10 cellular contexts compared by ENCODE assay signal in genomic region chr1:25971044-25971881, GRCh38. TPM values are rescaled to one million over a fixed set of nuclear protein-coding genes. Genes with fewer than 3 reads are reported as not detected.
DNase-seq lines count a peak whose midpoint lies in the region; ATAC-seq and TF ChIP-seq lines count a peak whose summit lies in the region.
"Had no signal": no experiment of that assay in that cellular context is flagged by ENCODE, and none has a peak within 500 bp of the region (broad histone marks: within the 10 kb centered on the region; RNA-seq: fewer than 3 reads in every experiment).

No MANE protein-coding gene starts in this region.

- POLR2A ChIA-PET in GM10248 (lab: Yijun Ruan, JAX) = no interaction called here

- TF ChIP-seq POLR2A in tibial nerve (IDR thresholded peaks at IDR 0.05) = no peak

- H3K4me1 ChIP-seq in tibial nerve = peaks cover 0 to 3% (median 0%) of the 10 kb centered on the region in 4 donors

- no peaks in the 10 kb centered on the region for H3K9me3 ChIP-seq in tibial nerve

- TF ChIP-seq CTCF in GM10248 (IDR thresholded peaks at IDR 0.05; ENCODE audit: control extremely low read depth, extremely low read depth, low read depth, missing control alignments) (no peak), HL-60 (IDR thresholded peaks at IDR 0.05; ENCODE audit: insufficient read depth, low read length) (no peak), tibial nerve (IDR thresholded peaks at IDR 0.05) (no peak)

- TF ChIP-seq EP300 in tibial nerve (IDR thresholded peaks at IDR 0.05) = no peak

- no peak for ATAC-seq in GM21360 (IDR thresholded peaks at IDR 0.05; ENCODE audit: unreplicated experiment)

- CTCF ChIA-PET in GM10248 (lab: Yijun Ruan, JAX) = interaction anchor here (0.9 to 2.5 kb wide), 11 partner anchors 9 to 263 kb away, joined by 3 to 13 read pairs (median 4); partner anchors contain the start of genes CEP85 and PAFAH2

- no peaks in the 10 kb centered on the region for H3K27me3 ChIP-seq in HL-60 (ENCODE audit: insufficient read depth, poor library complexity, severe bottlenecking)
- no peaks in the 10 kb centered on the region for H3K27me3 ChIP-seq in tibial nerve

- WGBS in tibial nerve, 2 donors = 65 to 75% methylated on average over 8 of the region's 8 CpGs

- H3K36me3 ChIP-seq in tibial nerve = peaks cover 0 to 99% (median 2%) of the 10 kb centered on the region in 3 donors

- H3K4me3 ChIP-seq in HL-60 (replicated peaks; ENCODE audit: insufficient read depth, low read length) = no peak overlapping the region
- no peak overlapping the region for H3K4me3 ChIP-seq in tibial nerve

- H3K27ac ChIP-seq in HL-60 (replicated peaks) (peak overlapping the region; percentile 69), tibial nerve (no peak overlapping the region)

- DNase-seq in GM10248 (ENCODE audit: extremely low spot score) = peak; percentile 65
- peak; percentile 21 to 70 for DNase-seq in HL-60 (ENCODE audit: low read depth in 1 of 2, low spot score in 1 of 2)
- peak; percentile 9 for DNase-seq in activated CD4-positive, alpha-beta T cell treated with anti-CD3 and anti-CD28 coated beads, Interleukin-2, amount 50 U/mL, for 1 hour
- peak; percentile 14 for DNase-seq in medulla oblongata (ENCODE audit: extremely low spot score)
- DNase-seq in pons (ENCODE audit: low spot score) = no peak
- DNase-seq in NCI-H2196 (lab: John Stamatoyannopoulos, UW; ENCODE audit: unreplicated experiment) = no peak
- no peak for DNase-seq in tibial nerve (ENCODE audit: low spot score in 2 of 2)
- DNase-seq: glutamatergic neuron, Right ventricle myocardium superior had no signal

RNA-seq across cellular contexts. Expression of gene PAFAH2, which starts 26.6 kb away (rescaled TPM):
- total RNA-seq in tibial nerve = 10 to 100 TPM in 1 of 4 donors, 1 to 10 TPM in 3; 6.3 to 19.2 (median 9.3) TPM

RNA-seq across cellular contexts. Expression of gene EXTL1, which starts 50.3 kb away (rescaled TPM):
- 10 to 100 TPM; 30.6 to 44.3 (median 34.6) TPM for total RNA-seq in tibial nerve

Comparison
In these comparisons a context has a peak if more than half of its experiments do, and no peak if none do; other contexts are left out.
1. DNase-seq: peak in GM10248 (single experiment), HL-60 (2 of 2), activated CD4-positive, alpha-beta T cell treated with anti-CD3 and anti-CD28 coated beads, Interleukin-2, amount 50 U/mL, for 1 hour (single experiment) and medulla oblongata (single experiment); none in pons (single experiment), NCI-H2196 (single experiment) and tibial nerve (0 of 2).